8 cellular contexts compared by ENCODE assay signal in the genomic region with DNA sequence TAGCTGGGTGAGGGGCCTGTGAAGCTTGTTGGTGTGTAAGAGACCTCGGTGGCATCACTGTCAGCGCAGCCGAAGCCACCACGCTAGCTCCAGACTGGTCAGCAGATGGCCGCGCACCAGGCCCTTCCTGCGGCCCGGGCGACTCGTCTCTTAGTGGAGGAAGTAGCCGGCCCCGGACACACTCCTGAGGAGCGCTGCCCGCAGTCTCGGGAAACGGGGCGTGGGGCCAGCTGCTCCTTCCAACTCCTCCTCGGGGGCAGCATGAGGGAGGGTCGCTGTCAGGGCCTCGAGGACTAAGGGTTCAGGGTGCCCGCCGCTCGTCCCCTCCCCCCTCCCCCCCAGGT. TPM values are rescaled to one million over a fixed set of nuclear protein-coding genes. Genes with fewer than 3 reads are reported as not detected.
DNase-seq lines count a peak whose midpoint lies in the region; ATAC-seq and TF ChIP-seq lines count a peak whose summit lies in the region.

No MANE protein-coding gene starts in this region.

- WGBS in right cardiac atrium, result 2% methylated on average over 23 of the region's 23 CpGs
- WGBS in psoas muscle, 3 donors, result 0 to 2% (median 1%) methylated on average over 22 to 23 of the region's 23 CpGs

- peak; percentile 18 for ATAC-seq in GM21786 (IDR thresholded peaks at IDR 0.05; ENCODE audit: unreplicated experiment)
- peak; percentile 19 for ATAC-seq in activated naive CD8-positive, alpha-beta T cell treated with anti-CD3 and anti-CD28 coated beads, Interleukin-2, amount 10 ng/mL, durations not matched to agents 7 days and 5 days (ENCODE audit: low read depth)
- peak; percentile 85 for ATAC-seq in right cardiac atrium
- peak; percentile 62 to 84 (median 72) for ATAC-seq in psoas muscle

- H3K4me1 ChIP-seq in ES-I3 (ENCODE audit: insufficient read depth, low read length) (no peaks in the 10 kb centered on the region), right cardiac atrium (ENCODE audit: control insufficient read depth, insufficient read depth, low read length) (peaks cover 3% of the 10 kb centered on the region), psoas muscle (peaks cover 4% of the 10 kb centered on the region)

- POLR2A ChIA-PET in activated naive CD8-positive, alpha-beta T cell treated with anti-CD3 and anti-CD28 coated beads, Interleukin-2, amount 10 ng/mL, durations not matched to agents 7 days and 5 days (lab: Charles Lee), result interaction anchor here (0.9 to 3.9 kb wide), 11 partner anchors 10 to 250 kb away, joined by 3 to 27 read pairs (median 5); a partner anchor contains a TSS

- no peaks in the 10 kb centered on the region for H3K36me3 Mint-ChIP-seq in activated naive CD8-positive, alpha-beta T cell treated with anti-CD3 and anti-CD28 coated beads, Interleukin-2, amount 10 ng/mL, durations not matched to agents 7 days and 5 days

- H3K27me3 ChIP-seq in right cardiac atrium (ENCODE audit: control insufficient read depth, insufficient read depth), result no peaks in the 10 kb centered on the region
- no peaks in the 10 kb centered on the region for H3K27me3 ChIP-seq in psoas muscle (ENCODE audit: insufficient read depth in 3 of 3, low read length in 2 of 3)

- intact Hi-C loops in right cardiac atrium (cut with DNase I) (no loop called here), psoas muscle (cut with DNase I) (no loop called here)

- H3K4me3 Mint-ChIP-seq in activated naive CD8-positive, alpha-beta T cell treated with anti-CD3 and anti-CD28 coated beads, Interleukin-2, amount 10 ng/mL, durations not matched to agents 7 days and 5 days, result peak overlapping the region; percentile 94

- H3K4me3 ChIP-seq in right cardiac atrium (ENCODE audit: low read length), result peak overlapping the region; percentile 71
- peak overlapping the region; percentile 95 for H3K4me3 ChIP-seq in psoas muscle

- DNase-seq in activated naive CD8-positive, alpha-beta T cell treated with anti-CD3 and anti-CD28 coated beads, Interleukin-2, amount 10 ng/mL, durations not matched to agents 7 days and 5 days, result no peak
- DNase-seq in right cardiac atrium (peak; percentile 67 to 90 (median 84)), psoas muscle (peak; percentile 71 to 81), NCI-H2029 treated with DMSO at 0.1 percent for 48 hours (lab: John Stamatoyannopoulos, UW) (no peak), NCI-H187 (lab: John Stamatoyannopoulos, UW) (no peak)

- peaks cover 8% of the 10 kb centered on the region for H3K27me3 Mint-ChIP-seq in activated naive CD8-positive, alpha-beta T cell treated with anti-CD3 and anti-CD28 coated beads, Interleukin-2, amount 10 ng/mL, durations not matched to agents 7 days and 5 days

- peak overlapping the region; percentile 16 for H3K27ac ChIP-seq in KOPT-K1 (ENCODE audit: low read depth, low read length, poor library complexity, severe bottlenecking)
- peak overlapping the region; percentile 25 for H3K27ac ChIP-seq in right cardiac atrium (ENCODE audit: low read length)
- H3K27ac ChIP-seq in psoas muscle, result peak overlapping the region; percentile 73

- H3K9me3 Mint-ChIP-seq in activated naive CD8-positive, alpha-beta T cell treated with anti-CD3 and anti-CD28 coated beads, Interleukin-2, amount 10 ng/mL, durations not matched to agents 7 days and 5 days, result no peaks in the 10 kb centered on the region

- H3K4me1 Mint-ChIP-seq in activated naive CD8-positive, alpha-beta T cell treated with anti-CD3 and anti-CD28 coated beads, Interleukin-2, amount 10 ng/mL, durations not matched to agents 7 days and 5 days, result peaks cover 5% of the 10 kb centered on the region

- H3K36me3 ChIP-seq in ES-I3 (ENCODE audit: insufficient read depth, low read length) (no peaks in the 10 kb centered on the region), KOPT-K1 (ENCODE audit: insufficient read depth, low read length) (no peaks in the 10 kb centered on the region), psoas muscle (ENCODE audit: insufficient read depth in 1 of 2, low read depth in 1 of 2) (no peaks in the 10 kb centered on the region)

- H3K9ac ChIP-seq in ES-I3 (ENCODE audit: low read depth, low read length), result peak overlapping the region; percentile 93; the same call in 1 of the 2 replicates

- TF ChIP-seq CTCF in psoas muscle (IDR thresholded peaks at IDR 0.05), result no peak

- H3K27ac Mint-ChIP-seq in activated naive CD8-positive, alpha-beta T cell treated with anti-CD3 and anti-CD28 coated beads, Interleukin-2, amount 10 ng/mL, durations not matched to agents 7 days and 5 days, result no peak overlapping the region

- H3K9me3 ChIP-seq in ES-I3 (ENCODE audit: control insufficient read depth, insufficient read depth, low read length), result no peaks in the 10 kb centered on the region
- no peaks in the 10 kb centered on the region for H3K9me3 ChIP-seq in KOPT-K1 (ENCODE audit: insufficient read depth, low read length, poor library complexity, severe bottlenecking)
- H3K9me3 ChIP-seq in right cardiac atrium (ENCODE audit: control insufficient read depth, low read length), result no peaks in the 10 kb centered on the region
- no peaks in the 10 kb centered on the region for H3K9me3 ChIP-seq in psoas muscle

RNA-seq across cellular contexts. Expression of a gene that starts 20.4 kb away (rescaled TPM):
- 100 to 1,000 TPM; 454 to 466 TPM for total RNA-seq in activated naive CD8-positive, alpha-beta T cell treated with anti-CD3 and anti-CD28 coated beads, Interleukin-2, amount 10 ng/mL, durations not matched to agents 7 days and 5 days
- total RNA-seq in right cardiac atrium (100 to 1,000 TPM; 304 to 344 (median 328) TPM), psoas muscle (100 to 1,000 TPM; 187 to 284 (median 210) TPM)
- polyA plus RNA-seq in right cardiac atrium (557 TPM), psoas muscle (100 to 1,000 TPM; 210 to 222 (median 210) TPM)

Comparison
In these comparisons a context has a peak if more than half of its experiments do, and no peak if none do; other contexts are left out.
1. ATAC-seq: peak in every context shown above with its lines; median percentile 85 in right cardiac atrium; 72 in psoas muscle; 19 in activated naive CD8-positive, alpha-beta T cell treated with anti-CD3 and anti-CD28 coated beads, Interleukin-2, amount 10 ng/mL, durations not matched to agents 7 days and 5 days; 18 in GM21786.
2. H3K27ac ChIP-seq: peak in every context shown above with its lines; median percentile 73 in psoas muscle; 25 in right cardiac atrium; 16 in KOPT-K1.
3. DNase-seq: peak in right cardiac atrium (3 of 3) and psoas muscle (2 of 2); none in activated naive CD8-positive, alpha-beta T cell treated with anti-CD3 and anti-CD28 coated beads, Interleukin-2, amount 10 ng/mL, durations not matched to agents 7 days and 5 days (single experiment), NCI-H2029 treated with DMSO at 0.1 percent for 48 hours (single experiment) and NCI-H187 (0 of 2).